In genomic region chr14:67357583-67358354, GRCh38 we compare ENCODE assay signal across 9 cellular contexts. TPM values are rescaled to one million over a fixed set of nuclear protein-coding genes. Genes with fewer than 3 reads are reported as not detected.
DNase-seq lines count a peak whose midpoint lies in the region; ATAC-seq and TF ChIP-seq lines count a peak whose summit lies in the region.
"Had no signal": no experiment of that assay in that cellular context is flagged by ENCODE, and none has a peak within 500 bp of the region (broad histone marks: within the 10 kb centered on the region; RNA-seq: fewer than 3 reads in every experiment).

No MANE protein-coding gene starts in this region.

- no peak for ATAC-seq in stimulated activated naive CD8-positive, alpha-beta T cell treated with anti-CD3 and anti-CD28 coated beads, Interleukin-15, Interleukin-2, amounts not matched to agents 100 U/mL and 50 U/mL, for 24 hours
- no peak for ATAC-seq in activated CD8-positive, alpha-beta T cell treated with anti-CD3 and anti-CD28 coated beads for 36 hours
- ATAC-seq in HG02759 (IDR thresholded peaks at IDR 0.05; ENCODE audit: unreplicated experiment), result no peak
- ATAC-seq in omental fat pad (ENCODE audit: low FRiP score), result no peak
- no peak for ATAC-seq in HG02973 (IDR thresholded peaks at IDR 0.05; ENCODE audit: unreplicated experiment)

- H3K9me3 Mint-ChIP-seq in stimulated activated naive CD8-positive, alpha-beta T cell treated with anti-CD3 and anti-CD28 coated beads, Interleukin-15, Interleukin-2, amounts not matched to agents 100 ng/mL and 50 ng/mL, for 24 hours, result no peaks in the 10 kb centered on the region
- H3K9me3 Mint-ChIP-seq in activated CD8-positive, alpha-beta T cell treated with anti-CD3 and anti-CD28 coated beads for 36 hours, result no peaks in the 10 kb centered on the region

- no peak for TF ChIP-seq CTCF in activated CD8-positive, alpha-beta T cell treated with anti-CD3 and anti-CD28 coated beads for 36 hours (IDR thresholded peaks at IDR 0.05)
- no peak for TF ChIP-seq CTCF in omental fat pad (IDR thresholded peaks at IDR 0.05)

- H3K36me3 ChIP-seq in iPS-20b (ENCODE audit: insufficient read depth, low read depth, low read length), result peaks cover 17% of the 10 kb centered on the region; the same call in 1 of the 2 replicates

- no peak overlapping the region for H3K27ac ChIP-seq in iPS-20b (ENCODE audit: low read length)

- DNase-seq in stimulated activated naive CD8-positive, alpha-beta T cell treated with anti-CD3 and anti-CD28 coated beads, Interleukin-15, Interleukin-2, amounts not matched to agents 100 U/mL and 50 U/mL, for 24 hours, result no peak
- no peak for DNase-seq in activated CD8-positive, alpha-beta T cell treated with anti-CD3 and anti-CD28 coated beads for 36 hours
- DNase-seq in NCI-H2171 (lab: John Stamatoyannopoulos, UW) (no peak), omental fat pad (ENCODE audit: low spot score) (no peak)
- DNase-seq: caudate nucleus had no signal

- no peaks in the 10 kb centered on the region for H3K9me3 ChIP-seq in iPS-20b (ENCODE audit: insufficient read depth, low read depth, low read length)

- peak overlapping the region; percentile 96 for H3K4me3 Mint-ChIP-seq in stimulated activated naive CD8-positive, alpha-beta T cell treated with anti-CD3 and anti-CD28 coated beads, Interleukin-15, Interleukin-2, amounts not matched to agents 100 ng/mL and 50 ng/mL, for 24 hours
- H3K4me3 Mint-ChIP-seq in activated CD8-positive, alpha-beta T cell treated with anti-CD3 and anti-CD28 coated beads for 36 hours, result peak overlapping the region; percentile 97

- H3K4me3 ChIP-seq in iPS-20b (ENCODE audit: low read length), result peak overlapping the region; percentile 94

- no peaks in the 10 kb centered on the region for H3K27me3 ChIP-seq in iPS-20b (ENCODE audit: insufficient read depth, low read length)

- POLR2A ChIA-PET in activated CD8-positive, alpha-beta T cell treated with anti-CD3 and anti-CD28 coated beads for 36 hours (lab: Charles Lee), result interaction anchor here (0.7 kb wide), 1 partner anchor 12 kb away, joined by 3 read pairs; no protein-coding TSS in a partner anchor

- H3K27me3 Mint-ChIP-seq in stimulated activated naive CD8-positive, alpha-beta T cell treated with anti-CD3 and anti-CD28 coated beads, Interleukin-15, Interleukin-2, amounts not matched to agents 100 ng/mL and 50 ng/mL, for 24 hours, result no peaks in the 10 kb centered on the region
- no peaks in the 10 kb centered on the region for H3K27me3 Mint-ChIP-seq in activated CD8-positive, alpha-beta T cell treated with anti-CD3 and anti-CD28 coated beads for 36 hours

- H3K4me1 ChIP-seq in iPS-20b (ENCODE audit: insufficient read depth, low read length), result peaks cover 5% of the 10 kb centered on the region

- intact Hi-C loops in activated CD8-positive, alpha-beta T cell treated with anti-CD3 and anti-CD28 coated beads for 36 hours (cut with micrococcal nuclease), result no loop called here

- no peak overlapping the region for H3K27ac Mint-ChIP-seq in stimulated activated naive CD8-positive, alpha-beta T cell treated with anti-CD3 and anti-CD28 coated beads, Interleukin-15, Interleukin-2, amounts not matched to agents 100 ng/mL and 50 ng/mL, for 24 hours
- peak overlapping the region; percentile 23 for H3K27ac Mint-ChIP-seq in activated CD8-positive, alpha-beta T cell treated with anti-CD3 and anti-CD28 coated beads for 36 hours

- H3K9ac ChIP-seq in iPS-20b (ENCODE audit: low read depth, low read length), result peak overlapping the region; percentile 91; the same call in 1 of the 2 replicates

- H3K4me1 Mint-ChIP-seq in stimulated activated naive CD8-positive, alpha-beta T cell treated with anti-CD3 and anti-CD28 coated beads, Interleukin-15, Interleukin-2, amounts not matched to agents 100 ng/mL and 50 ng/mL, for 24 hours (ENCODE audit: low read depth), result peaks cover 41% of the 10 kb centered on the region
- peaks cover 42% of the 10 kb centered on the region for H3K4me1 Mint-ChIP-seq in activated CD8-positive, alpha-beta T cell treated with anti-CD3 and anti-CD28 coated beads for 36 hours (ENCODE audit: low read depth)

- CTCF ChIA-PET in activated CD8-positive, alpha-beta T cell treated with anti-CD3 and anti-CD28 coated beads for 36 hours (lab: Charles Lee), result interaction anchor here (0.5 kb wide), 1 partner anchor 123 kb away, joined by 3 read pairs; no protein-coding TSS in a partner anchor

- H3K36me3 Mint-ChIP-seq in stimulated activated naive CD8-positive, alpha-beta T cell treated with anti-CD3 and anti-CD28 coated beads, Interleukin-15, Interleukin-2, amounts not matched to agents 100 ng/mL and 50 ng/mL, for 24 hours (ENCODE audit: low read depth), result peaks cover 24% of the 10 kb centered on the region
- H3K36me3 Mint-ChIP-seq in activated CD8-positive, alpha-beta T cell treated with anti-CD3 and anti-CD28 coated beads for 36 hours (ENCODE audit: low read depth), result peaks cover 14% of the 10 kb centered on the region

RNA-seq across cellular contexts. Expression of gene ATP6V1D, which starts 1.8 kb away (rescaled TPM):
- 10 to 100 TPM; 18.8 to 20.7 TPM for total RNA-seq in activated CD8-positive, alpha-beta T cell treated with anti-CD3 and anti-CD28 coated beads for 36 hours
- total RNA-seq in omental fat pad, result 10 to 100 TPM; 61.2 to 82.7 (median 73.1) TPM

RNA-seq across cellular contexts. Expression of gene EIF2S1, which starts 2.4 kb away (rescaled TPM):
- 100 to 1,000 TPM; 210 to 219 TPM for total RNA-seq in activated CD8-positive, alpha-beta T cell treated with anti-CD3 and anti-CD28 coated beads for 36 hours
- 100 to 1,000 TPM in 2 of 4 donors, 10 to 100 TPM in 2; 43.0 to 150 (median 89.6) TPM for total RNA-seq in omental fat pad

RNA-seq across cellular contexts. Expression of gene PLEK2, which starts 54.2 kb away (rescaled TPM):
- total RNA-seq in activated CD8-positive, alpha-beta T cell treated with anti-CD3 and anti-CD28 coated beads for 36 hours, result 1 to 10 TPM in 1 of 2 experiments, not detected in 1; 1.0 TPM
- total RNA-seq in omental fat pad, result 1 to 10 TPM in 3 of 4 donors, not detected in 1; 1.8 to 4.5 (median 3.4) TPM
